ENCODE assay signal across 1 cellular context in genomic region chr11:19978668-19979518, GRCh38.
TF ChIP-seq lines count a peak whose summit lies in the region.

No MANE protein-coding gene starts in this region.

TF ChIP-seq in HepG2, 621 proteins besides CTCF, POLR2A, EP300 and RAD21 (continued from another document and continues in another):
- TF ChIP-seq FOXK1 (CRISPR knock-in tag; IDR thresholded peaks at IDR 0.05; ENCODE audit: borderline replicate concordance, low read depth) (peak; percentile 35; the same call in 1 of the 2 replicates), RFXAP (CRISPR knock-in tag; IDR thresholded peaks at IDR 0.05; ENCODE audit: borderline replicate concordance) (no peak), FOXJ3 (CRISPR knock-in tag; IDR thresholded peaks at IDR 0.05; ENCODE audit: borderline replicate concordance) (peak; percentile 69; the same call in 1 of the 2 replicates), ATRX (CRISPR knock-in tag; IDR thresholded peaks at IDR 0.05; ENCODE audit: borderline replicate concordance) (no peak), SALL1 (CRISPR knock-in tag; IDR thresholded peaks at IDR 0.05) (peak; percentile 60; the same call in 1 of the 2 replicates), RFX5 (IDR thresholded peaks at IDR 0.05; ENCODE audit: low read depth, low read length) (no peak), POLR2AphosphoS5 (IDR thresholded peaks at IDR 0.05; ENCODE audit: low read depth, low read length) (peak; percentile 43; the same call in 1 of the 2 replicates), ZNF263 (CRISPR knock-in tag; IDR thresholded peaks at IDR 0.05) (peak; percentile 56; the same call in 1 of the 2 replicates), RNF2 (conservative IDR thresholded peaks at IDR 0.05; ENCODE audit: low read depth) (no peak), KDM4B (CRISPR knock-in tag; IDR thresholded peaks at IDR 0.05) (0 out of 2 replicates have a peak, but pooled peaks have one; percentile 29), EHMT2 (IDR thresholded peaks at IDR 0.05; ENCODE audit: borderline replicate concordance, low read depth, low read length) (no peak), ATF7 (IDR thresholded peaks at IDR 0.05) (peak; percentile 89), ATF7 (CRISPR knock-in tag; IDR thresholded peaks at IDR 0.05) (no peak), TMF1 (CRISPR knock-in tag; IDR thresholded peaks at IDR 0.05; ENCODE audit: low read depth) (no peak), ZNF614 (CRISPR knock-in tag; IDR thresholded peaks at IDR 0.05; ENCODE audit: borderline replicate concordance) (peak; percentile 55), POLR2AphosphoS2 (IDR thresholded peaks at IDR 0.05; ENCODE audit: low read depth, low read length) (no peak), ZBED4 (CRISPR knock-in tag; IDR thresholded peaks at IDR 0.05; ENCODE audit: borderline replicate concordance) (peak; percentile 52; the same call in 1 of the 2 replicates), HNF4A (CRISPR knock-in tag; IDR thresholded peaks at IDR 0.05) (peak; percentile 92), HNF4G (IDR thresholded peaks at IDR 0.05; ENCODE audit: borderline replicate concordance, low read depth, low read length) (peak; percentile 77), HNF4G (CRISPR knock-in tag; IDR thresholded peaks at IDR 0.05; ENCODE audit: borderline replicate concordance, low read depth) (peak; percentile 57; the same call in 1 of the 2 replicates), NR2C2 (CRISPR knock-in tag; IDR thresholded peaks at IDR 0.05; ENCODE audit: borderline replicate concordance) (peak; percentile 77), HDAC1 (CRISPR knock-in tag; IDR thresholded peaks at IDR 0.05) (peak; percentile 75), KDM3A (CRISPR knock-in tag; IDR thresholded peaks at IDR 0.05; ENCODE audit: low read depth) (0 out of 2 replicates have a peak, but pooled peaks have one; percentile 27), NR2F2 (IDR thresholded peaks at IDR 0.05; ENCODE audit: borderline replicate concordance, low read depth) (peak; percentile 47; the same call in 1 of the 2 replicates), BCL6 (CRISPR knock-in tag; IDR thresholded peaks at IDR 0.05) (peak; percentile 79), TBX2 (CRISPR knock-in tag; IDR thresholded peaks at IDR 0.05; ENCODE audit: borderline replicate concordance) (0 out of 2 replicates have a peak, but pooled peaks have one; percentile 58), ZNF747 (CRISPR knock-in tag; IDR thresholded peaks at IDR 0.05; ENCODE audit: borderline replicate concordance) (peak; percentile 37; the same call in 1 of the 2 replicates), ETV5 (CRISPR knock-in tag; IDR thresholded peaks at IDR 0.05; ENCODE audit: borderline replicate concordance) (peak; percentile 75; the same call in 1 of the 2 replicates), RBM39 (IDR thresholded peaks at IDR 0.05; ENCODE audit: low read depth, low read length, poor library complexity, severe bottlenecking) (no peak), HDAC2 (CRISPR knock-in tag; IDR thresholded peaks at IDR 0.05) (peak; percentile 61; the same call in 1 of the 2 replicates), ZSCAN9 (CRISPR knock-in tag; IDR thresholded peaks at IDR 0.05; ENCODE audit: borderline replicate concordance) (peak; percentile 49; the same call in 1 of the 2 replicates), MAZ (IDR thresholded peaks at IDR 0.05; ENCODE audit: borderline replicate concordance, low read depth, low read length) (no peak), MAZ (CRISPR knock-in tag; IDR thresholded peaks at IDR 0.05; ENCODE audit: low read depth) (peak; percentile 57; the same call in 1 of the 2 replicates), MTF1 (CRISPR knock-in tag; IDR thresholded peaks at IDR 0.05) (no peak), CBX1 (IDR thresholded peaks at IDR 0.05; ENCODE audit: low read depth) (no peak), ZNF7 (CRISPR knock-in tag; IDR thresholded peaks at IDR 0.05) (no peak), ZBTB7B (CRISPR knock-in tag; IDR thresholded peaks at IDR 0.05) (peak; percentile 20; the same call in 1 of the 2 replicates), HNRNPK (IDR thresholded peaks at IDR 0.05; ENCODE audit: low read depth, low read length, poor library complexity, severe bottlenecking) (no peak), ZNF331 (CRISPR knock-in tag; IDR thresholded peaks at IDR 0.05) (peak; percentile 51; the same call in 1 of the 2 replicates), ZNF770 (CRISPR knock-in tag; IDR thresholded peaks at IDR 0.05) (no peak), ATF1 (CRISPR knock-in tag; IDR thresholded peaks at IDR 0.05) (0 out of 2 replicates have a peak, but pooled peaks have one; percentile 29), IRF9 (CRISPR knock-in tag; IDR thresholded peaks at IDR 0.05; ENCODE audit: borderline replicate concordance) (no peak), ZNF354B (CRISPR knock-in tag; IDR thresholded peaks at IDR 0.05) (no peak), KAT7 (CRISPR knock-in tag; IDR thresholded peaks at IDR 0.05; ENCODE audit: borderline replicate concordance) (peak; percentile 63; the same call in 1 of the 2 replicates)
- TF ChIP-seq, protein P1, sequence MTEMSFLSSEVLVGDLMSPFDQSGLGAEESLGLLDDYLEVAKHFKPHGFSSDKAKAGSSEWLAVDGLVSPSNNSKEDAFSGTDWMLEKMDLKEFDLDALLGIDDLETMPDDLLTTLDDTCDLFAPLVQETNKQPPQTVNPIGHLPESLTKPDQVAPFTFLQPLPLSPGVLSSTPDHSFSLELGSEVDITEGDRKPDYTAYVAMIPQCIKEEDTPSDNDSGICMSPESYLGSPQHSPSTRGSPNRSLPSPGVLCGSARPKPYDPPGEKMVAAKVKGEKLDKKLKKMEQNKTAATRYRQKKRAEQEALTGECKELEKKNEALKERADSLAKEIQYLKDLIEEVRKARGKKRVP (CRISPR knock-in tag; IDR thresholded peaks at IDR 0.05), result peak; percentile 89 to 99
- TF ChIP-seq, protein P2, sequence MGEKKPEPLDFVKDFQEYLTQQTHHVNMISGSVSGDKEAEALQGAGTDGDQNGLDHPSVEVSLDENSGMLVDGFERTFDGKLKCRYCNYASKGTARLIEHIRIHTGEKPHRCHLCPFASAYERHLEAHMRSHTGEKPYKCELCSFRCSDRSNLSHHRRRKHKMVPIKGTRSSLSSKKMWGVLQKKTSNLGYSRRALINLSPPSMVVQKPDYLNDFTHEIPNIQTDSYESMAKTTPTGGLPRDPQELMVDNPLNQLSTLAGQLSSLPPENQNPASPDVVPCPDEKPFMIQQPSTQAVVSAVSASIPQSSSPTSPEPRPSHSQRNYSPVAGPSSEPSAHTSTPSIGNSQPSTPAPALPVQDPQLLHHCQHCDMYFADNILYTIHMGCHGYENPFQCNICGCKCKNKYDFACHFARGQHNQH (CRISPR knock-in tag; IDR thresholded peaks at IDR 0.05), result peak; percentile 58; the same call in 1 of the 2 replicates
- TF ChIP-seq, protein P3, sequence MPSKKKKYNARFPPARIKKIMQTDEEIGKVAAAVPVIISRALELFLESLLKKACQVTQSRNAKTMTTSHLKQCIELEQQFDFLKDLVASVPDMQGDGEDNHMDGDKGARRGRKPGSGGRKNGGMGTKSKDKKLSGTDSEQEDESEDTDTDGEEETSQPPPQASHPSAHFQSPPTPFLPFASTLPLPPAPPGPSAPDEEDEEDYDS (CRISPR knock-in tag; IDR thresholded peaks at IDR 0.05), result peak; percentile 73
- TF ChIP-seq, protein P4, sequence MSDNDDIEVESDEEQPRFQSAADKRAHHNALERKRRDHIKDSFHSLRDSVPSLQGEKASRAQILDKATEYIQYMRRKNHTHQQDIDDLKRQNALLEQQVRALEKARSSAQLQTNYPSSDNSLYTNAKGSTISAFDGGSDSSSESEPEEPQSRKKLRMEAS (IDR thresholded peaks at IDR 0.05), result 0 out of 2 replicates have a peak, but pooled peaks have one; percentile 21
- TF ChIP-seq, protein P5, sequence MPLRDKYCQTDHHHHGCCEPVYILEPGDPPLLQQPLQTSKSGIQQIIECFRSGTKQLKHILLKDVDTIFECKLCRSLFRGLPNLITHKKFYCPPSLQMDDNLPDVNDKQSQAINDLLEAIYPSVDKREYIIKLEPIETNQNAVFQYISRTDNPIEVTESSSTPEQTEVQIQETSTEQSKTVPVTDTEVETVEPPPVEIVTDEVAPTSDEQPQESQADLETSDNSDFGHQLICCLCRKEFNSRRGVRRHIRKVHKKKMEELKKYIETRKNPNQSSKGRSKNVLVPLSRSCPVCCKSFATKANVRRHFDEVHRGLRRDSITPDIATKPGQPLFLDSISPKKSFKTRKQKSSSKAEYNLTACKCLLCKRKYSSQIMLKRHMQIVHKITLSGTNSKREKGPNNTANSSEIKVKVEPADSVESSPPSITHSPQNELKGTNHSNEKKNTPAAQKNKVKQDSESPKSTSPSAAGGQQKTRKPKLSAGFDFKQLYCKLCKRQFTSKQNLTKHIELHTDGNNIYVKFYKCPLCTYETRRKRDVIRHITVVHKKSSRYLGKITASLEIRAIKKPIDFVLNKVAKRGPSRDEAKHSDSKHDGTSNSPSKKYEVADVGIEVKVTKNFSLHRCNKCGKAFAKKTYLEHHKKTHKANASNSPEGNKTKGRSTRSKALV (CRISPR knock-in tag; IDR thresholded peaks at IDR 0.05), result no peak
- TF ChIP-seq, protein P6, sequence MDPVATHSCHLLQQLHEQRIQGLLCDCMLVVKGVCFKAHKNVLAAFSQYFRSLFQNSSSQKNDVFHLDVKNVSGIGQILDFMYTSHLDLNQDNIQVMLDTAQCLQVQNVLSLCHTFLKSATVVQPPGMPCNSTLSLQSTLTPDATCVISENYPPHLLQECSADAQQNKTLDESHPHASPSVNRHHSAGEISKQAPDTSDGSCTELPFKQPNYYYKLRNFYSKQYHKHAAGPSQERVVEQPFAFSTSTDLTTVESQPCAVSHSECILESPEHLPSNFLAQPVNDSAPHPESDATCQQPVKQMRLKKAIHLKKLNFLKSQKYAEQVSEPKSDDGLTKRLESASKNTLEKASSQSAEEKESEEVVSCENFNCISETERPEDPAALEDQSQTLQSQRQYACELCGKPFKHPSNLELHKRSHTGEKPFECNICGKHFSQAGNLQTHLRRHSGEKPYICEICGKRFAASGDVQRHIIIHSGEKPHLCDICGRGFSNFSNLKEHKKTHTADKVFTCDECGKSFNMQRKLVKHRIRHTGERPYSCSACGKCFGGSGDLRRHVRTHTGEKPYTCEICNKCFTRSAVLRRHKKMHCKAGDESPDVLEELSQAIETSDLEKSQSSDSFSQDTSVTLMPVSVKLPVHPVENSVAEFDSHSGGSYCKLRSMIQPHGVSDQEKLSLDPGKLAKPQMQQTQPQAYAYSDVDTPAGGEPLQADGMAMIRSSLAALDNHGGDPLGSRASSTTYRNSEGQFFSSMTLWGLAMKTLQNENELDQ (CRISPR knock-in tag; IDR thresholded peaks at IDR 0.05; ENCODE audit: borderline replicate concordance), result no peak
- TF ChIP-seq, protein P7, sequence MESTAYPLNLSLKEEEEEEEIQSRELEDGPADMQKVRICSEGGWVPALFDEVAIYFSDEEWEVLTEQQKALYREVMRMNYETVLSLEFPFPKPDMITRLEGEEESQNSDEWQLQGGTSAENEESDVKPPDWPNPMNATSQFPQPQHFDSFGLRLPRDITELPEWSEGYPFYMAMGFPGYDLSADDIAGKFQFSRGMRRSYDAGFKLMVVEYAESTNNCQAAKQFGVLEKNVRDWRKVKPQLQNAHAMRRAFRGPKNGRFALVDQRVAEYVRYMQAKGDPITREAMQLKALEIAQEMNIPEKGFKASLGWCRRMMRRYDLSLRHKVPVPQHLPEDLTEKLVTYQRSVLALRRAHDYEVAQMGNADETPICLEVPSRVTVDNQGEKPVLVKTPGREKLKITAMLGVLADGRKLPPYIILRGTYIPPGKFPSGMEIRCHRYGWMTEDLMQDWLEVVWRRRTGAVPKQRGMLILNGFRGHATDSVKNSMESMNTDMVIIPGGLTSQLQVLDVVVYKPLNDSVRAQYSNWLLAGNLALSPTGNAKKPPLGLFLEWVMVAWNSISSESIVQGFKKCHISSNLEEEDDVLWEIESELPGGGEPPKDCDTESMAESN (CRISPR knock-in tag; conservative IDR thresholded peaks at IDR 0.05), result 0 out of 2 replicates have a peak, but pooled peaks have one; percentile 25
